6 cellular contexts compared by ENCODE assay signal in genomic region chr16:47056061-47056460, GRCh38.
DNase-seq lines count a peak whose midpoint lies in the region; ATAC-seq, FAIRE-seq and TF ChIP-seq lines count a peak whose summit lies in the region.
"Not testable (repeated sequence)": the region's sequence is repeated elsewhere in the genome, so short reads cannot be mapped to it uniquely, and the experiment has no call there.

No MANE protein-coding gene starts in this region.

- 91 to 95% (median 94%) methylated on average over 14 of the region's 14 CpGs for WGBS in spleen, 5 donors

- not testable (repeated sequence) for H3K9me3 ChIP-seq in kidney (ENCODE audit: control insufficient read depth in 1 of 2, low read length in 2 of 2); spleen

- not testable (repeated sequence) for H3K4me3 ChIP-seq in GM23338; kidney (ENCODE audit: low read length in 2 of 2); spleen

- not testable (repeated sequence) for H3K4me3 Mint-ChIP-seq in GM23338

- H3F3A ChIP-seq in GM23338 (replicated peaks; ENCODE audit: low read depth): not testable (repeated sequence)

- H3K27me3 Mint-ChIP-seq in GM23338 (ENCODE audit: insufficient read depth, low read depth, poor library complexity): not testable (repeated sequence)

- not testable (repeated sequence) for H3K9me3 Mint-ChIP-seq in GM23338

- not testable (repeated sequence) for H3K27ac Mint-ChIP-seq in GM23338

- H3K4me1 Mint-ChIP-seq in GM23338: not testable (repeated sequence)

- H3K27ac ChIP-seq in GM23338 (ENCODE audit: low read depth); kidney (ENCODE audit: low read depth in 2 of 2, low read length in 2 of 2); spleen: not testable (repeated sequence)

- not testable (repeated sequence) for H3K79me2 ChIP-seq in GM23338 (replicated peaks; ENCODE audit: insufficient read depth)

- TF ChIP-seq CTCF in GM23338 (conservative IDR thresholded peaks at IDR 0.05; ENCODE audit: low read depth in 2 of 2); kidney (IDR thresholded peaks at IDR 0.05; ENCODE audit: borderline replicate concordance, extremely low read depth, insufficient read depth); spleen (IDR thresholded peaks at IDR 0.05 in 8 of 11, conservative IDR thresholded peaks at IDR 0.05 in 3 of 11): not testable (repeated sequence)

- not testable (repeated sequence) for H3K36me3 ChIP-seq in GM23338 (ENCODE audit: insufficient read depth); kidney (ENCODE audit: control insufficient read depth in 1 of 2, insufficient read depth in 2 of 2, low read length in 2 of 2); spleen

- DNase-seq in GM23338 (ENCODE audit: low spot score): not testable (repeated sequence)
- peak; percentile 13 for DNase-seq in activated effector memory CD4-positive, alpha-beta T cell treated with anti-CD3 and anti-CD28 coated beads, Interleukin-2, amount 50 U/mL, for 16 hours
- DNase-seq in kidney (peak; percentile 38), mesenteric fat pad (ENCODE audit: low spot score) (peak; percentile 60), posterior vena cava (ENCODE audit: low spot score) (peak; percentile 32), spleen (peak; percentile 19)

- H2AFZ ChIP-seq in GM23338: peak overlapping the region; percentile 32; the same call in 1 of the 2 replicates

- H3K9ac ChIP-seq in kidney (ENCODE audit: low read length in 2 of 2): not testable (repeated sequence)

- not testable (repeated sequence) for H3K9me2 ChIP-seq in GM23338 (ENCODE audit: insufficient read depth)

- FAIRE-seq in kidney (lab: Jason Lieb, UNC): not testable (repeated sequence)

- not testable (repeated sequence) for H4K20me1 ChIP-seq in GM23338 (replicated peaks; ENCODE audit: insufficient read depth)

- H3K36me3 Mint-ChIP-seq in GM23338 (ENCODE audit: low read depth): not testable (repeated sequence)

- not testable (repeated sequence) for TF ChIP-seq POLR2A in spleen (IDR thresholded peaks at IDR 0.05)

- ATAC-seq in GM23338: not testable (repeated sequence)

- H3K4me2 ChIP-seq in GM23338: not testable (repeated sequence)

- H3K27me3 ChIP-seq in GM23338 (ENCODE audit: insufficient read depth); spleen (replicated peaks in 1 of 7): not testable (repeated sequence)

- intact Hi-C loops in kidney (cut with DNase I); posterior vena cava (cut with DNase I): not testable (repeated sequence)
- intact Hi-C loops in spleen (cut with DNase I; ENCODE audit: low total_unique reads): loop anchor here (10.0 kb wide), 1 partner anchor 69 kb away; no protein-coding TSS in a partner anchor

- not testable (repeated sequence) for H3K4me1 ChIP-seq in GM23338 (ENCODE audit: insufficient read depth); kidney (ENCODE audit: control insufficient read depth in 1 of 2, insufficient read depth in 1 of 2, low read depth in 1 of 2, low read length in 2 of 2); spleen
